6 cellular contexts compared by ENCODE assay signal in the genomic region with DNA sequence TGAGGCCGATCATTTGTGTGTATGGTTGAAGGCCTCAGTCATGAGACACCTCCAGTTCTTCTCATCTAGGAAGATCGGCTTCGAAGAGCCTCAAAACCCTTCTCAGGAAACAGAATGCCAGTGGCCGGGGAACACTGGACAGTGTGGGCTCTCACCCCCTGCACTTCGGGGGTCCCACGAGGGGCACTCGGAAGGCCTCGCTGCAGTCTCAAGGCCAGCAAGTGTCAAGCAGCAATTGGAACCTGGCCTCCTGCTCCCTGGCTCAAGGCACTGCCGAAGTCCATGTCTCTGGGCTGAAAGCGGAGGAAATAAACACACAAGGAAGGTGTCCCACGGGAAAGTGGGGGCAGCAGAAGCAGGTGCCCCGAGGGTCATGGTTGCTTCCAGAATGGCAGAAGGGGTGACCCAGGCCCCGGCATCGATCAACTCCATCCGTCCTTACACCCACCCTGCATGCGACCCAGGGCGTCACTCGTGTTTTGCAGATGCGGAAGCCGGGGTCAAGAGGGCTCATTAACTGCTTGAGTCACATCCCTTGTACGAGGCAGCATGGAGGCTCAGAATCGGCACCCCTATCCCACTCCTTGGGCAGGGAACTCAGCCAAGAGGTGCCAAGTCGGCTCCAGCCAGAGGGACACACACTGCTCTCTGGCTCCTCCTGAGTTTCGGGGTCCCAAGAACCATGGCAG.
"Had no signal": no experiment of that assay in that cellular context is flagged by ENCODE, and none has a peak within 500 bp of the region (broad histone marks: within the 10 kb centered on the region; RNA-seq: fewer than 3 reads in every experiment).

No MANE protein-coding gene starts in this region.

- H3K4me1 Mint-ChIP-seq: IgD-negative memory B cell had no signal

- H3K27ac Mint-ChIP-seq: GM23338, IgD-negative memory B cell had no signal

- DNase-seq: H9, HCEC 1CT had no signal

- H3K9me3 Mint-ChIP-seq: GM23338 had no signal

- H3K4me3 Mint-ChIP-seq: GM23338, H9 had no signal

- H3K27ac ChIP-seq: HL-60 had no signal

- H3K36me3 Mint-ChIP-seq: IgD-negative memory B cell had no signal

- H3K4me2 ChIP-seq: GM23338 had no signal

- ATAC-seq: GM23338, HepG2 had no signal

- H3K4me3 ChIP-seq: GM23338 had no signal

- H2AFZ ChIP-seq: GM23338 had no signal
